ENCODE assay signal across 13 cellular contexts in the genomic region with DNA sequence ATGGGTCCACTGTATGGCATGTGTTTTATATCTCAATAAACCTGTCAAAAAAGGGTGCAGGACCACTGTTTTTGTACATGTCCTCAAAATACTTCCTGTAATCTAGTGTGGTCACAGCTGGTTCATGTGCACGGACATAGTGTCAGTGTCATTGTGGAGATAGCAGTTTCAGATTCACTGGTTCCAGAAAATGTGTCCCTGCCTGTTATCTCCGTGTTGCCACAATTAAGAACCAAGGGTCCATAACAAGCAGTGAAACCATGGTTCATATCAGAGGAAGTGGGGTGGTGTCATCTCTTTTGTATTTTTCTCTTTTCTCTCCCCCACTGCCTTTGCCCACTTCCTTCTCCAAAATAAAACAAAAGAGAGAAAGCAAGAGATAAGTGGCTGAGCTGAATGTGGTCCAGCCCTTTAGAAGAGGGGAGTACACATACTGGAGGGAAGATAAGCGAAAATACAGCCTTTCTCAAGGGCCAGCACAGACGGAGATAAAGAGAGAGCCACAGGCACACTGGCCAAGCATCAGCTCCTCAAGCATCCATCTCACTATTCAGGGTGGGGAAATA. TPM values are rescaled to one million over a fixed set of nuclear protein-coding genes. Genes with fewer than 3 reads are reported as not detected.
DNase-seq lines count a peak whose midpoint lies in the region; ATAC-seq, FAIRE-seq and TF ChIP-seq lines count a peak whose summit lies in the region.
"Had no signal": no experiment of that assay in that cellular context is flagged by ENCODE, and none has a peak within 500 bp of the region (broad histone marks: within the 10 kb centered on the region; RNA-seq: fewer than 3 reads in every experiment).

No MANE protein-coding gene starts in this region.

- CTCF ChIA-PET in CD8-positive, alpha-beta T cell (lab: Charles Lee) = interaction anchor here (0.5 to 0.6 kb wide), 2 partner anchors 47 to 547 kb away, joined by 3 to 4 read pairs; no protein-coding TSS in a partner anchor
- CTCF ChIA-PET in endothelial cell of umbilical vein (lab: Charles Lee) = no interaction called here

- no peaks in the 10 kb centered on the region for H3K9me3 Mint-ChIP-seq in CD8-positive, alpha-beta T cell
- H3K9me3 Mint-ChIP-seq: HFFc6 had no signal

- intact Hi-C loops in CD8-positive, alpha-beta T cell (cut with DNase I, micrococcal nuclease) = no loop called here
- intact Hi-C loops in endothelial cell of umbilical vein (cut with micrococcal nuclease) = no loop called here

- no peak overlapping the region for H2AFZ ChIP-seq in endothelial cell of umbilical vein (ENCODE audit: low read depth, low read length)
- H2AFZ ChIP-seq: PC-9 had no signal

- DNase-seq in CD8-positive, alpha-beta T cell = no peak
- DNase-seq in NB4 (ENCODE audit: low read depth) = peak; percentile 32
- no peak for DNase-seq in endothelial cell of umbilical vein (ENCODE audit: low read depth, low spot score)
- no peak for DNase-seq in kidney tubule cell (ENCODE audit: low spot score)
- DNase-seq in stimulated activated CD4-positive, alpha-beta T cell treated with anti-CD3 and anti-CD28 coated beads, Interleukin-4, amount 100 ng/mL, for 24 hours = no peak
- DNase-seq in GM13976 (ENCODE audit: low spot score) = no peak
- DNase-seq: HFFc6; PC-9; stimulated activated CD4-positive, alpha-beta T cell treated with anti-CD3 and anti-CD28 coated beads, Interleukin-2, amount 100 ng/mL, for 24 hours; stimulated activated naive CD4-positive, alpha-beta T cell treated with Interleukin-2 at 50 U/mL for 16 hours had no signal

- H3K27me3 Mint-ChIP-seq in CD8-positive, alpha-beta T cell (ENCODE audit: low read depth) = no peaks in the 10 kb centered on the region

- peaks cover 21% of the 10 kb centered on the region for H3K36me3 Mint-ChIP-seq in CD8-positive, alpha-beta T cell

- H3K36me3 ChIP-seq in CD8-positive, alpha-beta T cell (ENCODE audit: insufficient read depth, low read length) = no peaks in the 10 kb centered on the region
- H3K36me3 ChIP-seq in endothelial cell of umbilical vein (ENCODE audit: control insufficient read depth in 2 of 2, extremely low read depth in 1 of 2, insufficient read depth in 2 of 2, low read length in 2 of 2) = no peaks in the 10 kb centered on the region

- H3K9me1 ChIP-seq in endothelial cell of umbilical vein (replicated peaks; ENCODE audit: control insufficient read depth, extremely low read depth, insufficient read depth, low read length) = no peaks in the 10 kb centered on the region

- peaks cover 2% of the 10 kb centered on the region for H3K79me2 ChIP-seq in endothelial cell of umbilical vein (ENCODE audit: control insufficient read depth, insufficient read depth, low read length)

- peaks cover 24% of the 10 kb centered on the region for H3K4me1 ChIP-seq in CD8-positive, alpha-beta T cell (ENCODE audit: insufficient read depth, low read length)
- no peaks in the 10 kb centered on the region for H3K4me1 ChIP-seq in endothelial cell of umbilical vein (ENCODE audit: control insufficient read depth, extremely low read depth, insufficient read depth, low read length)

- H3K27me3 ChIP-seq in CD8-positive, alpha-beta T cell (ENCODE audit: insufficient read depth, low read length) = no peaks in the 10 kb centered on the region
- H3K27me3 ChIP-seq in endothelial cell of umbilical vein (ENCODE audit: control insufficient read depth in 2 of 2, insufficient read depth in 2 of 2, low read length in 2 of 2) = no peaks in the 10 kb centered on the region

- TF ChIP-seq POLR2A in NB4 (IDR thresholded peaks at IDR 0.05; ENCODE audit: extremely low read depth, insufficient read length) = no peak
- TF ChIP-seq POLR2A in endothelial cell of umbilical vein (IDR thresholded peaks at IDR 0.05; ENCODE audit: low read depth, low read length) = no peak

- no peaks in the 10 kb centered on the region for H3K9me3 ChIP-seq in CD8-positive, alpha-beta T cell (ENCODE audit: low read length)
- H3K9me3 ChIP-seq in endothelial cell of umbilical vein (replicated peaks; ENCODE audit: control insufficient read depth, insufficient read depth, low read length) = no peaks in the 10 kb centered on the region

- no peak overlapping the region for H3K4me3 ChIP-seq in CD8-positive, alpha-beta T cell (ENCODE audit: low read depth, low read length)
- no peak overlapping the region for H3K4me3 ChIP-seq in NB4 (ENCODE audit: low read depth, low read length)
- no peak overlapping the region for H3K4me3 ChIP-seq in endothelial cell of umbilical vein (replicated peaks in 1 of 3; ENCODE audit: insufficient read depth in 1 of 3, low read depth in 1 of 3, low read length in 3 of 3)
- H3K4me3 ChIP-seq: PC-9 had no signal

- no peak overlapping the region for H3K4me2 ChIP-seq in endothelial cell of umbilical vein (ENCODE audit: insufficient read depth, low read length)
- H3K4me2 ChIP-seq: PC-9 had no signal

- no TSS peak for BruUV-seq in endothelial cell of umbilical vein (replicated peaks; lab: Mats Ljungman, UMichigan)

- H3K4me3 Mint-ChIP-seq in CD8-positive, alpha-beta T cell = peak overlapping the region; percentile 56
- H3K4me3 Mint-ChIP-seq: HFFc6 had no signal

- FAIRE-seq in endothelial cell of umbilical vein (lab: Jason Lieb, UNC) = peak; percentile 42

- in situ Hi-C loops in GM13976 (cut with MboI; ENCODE audit: low sequenced_read_pairs, unreplicated experiment) = no loop called here

- dilution Hi-C loops in endothelial cell of umbilical vein (cut with MboI; ENCODE audit: extremely low pct_ligation_motif_present, low sequenced_read_pairs) = no loop called here

- peak overlapping the region; percentile 57 for H3K27ac Mint-ChIP-seq in CD8-positive, alpha-beta T cell
- H3K27ac Mint-ChIP-seq: HFFc6 had no signal

- POLR2A ChIA-PET in CD8-positive, alpha-beta T cell (lab: Charles Lee) = interaction anchor here (0.7 kb wide), 1 partner anchor 10 kb away, joined by 4 read pairs; no protein-coding TSS in a partner anchor
- POLR2A ChIA-PET in endothelial cell of umbilical vein (lab: Charles Lee) = no interaction called here

- peaks cover 50% of the 10 kb centered on the region for H3K4me1 Mint-ChIP-seq in CD8-positive, alpha-beta T cell (ENCODE audit: low read depth)

- no peak overlapping the region for H3K9ac ChIP-seq in endothelial cell of umbilical vein (replicated peaks; ENCODE audit: extremely low read depth, insufficient read depth, low read length)

- H3K27ac ChIP-seq in CD8-positive, alpha-beta T cell (ENCODE audit: low read depth, low read length) = no peak overlapping the region
- H3K27ac ChIP-seq in endothelial cell of umbilical vein (ENCODE audit: insufficient read depth, low read depth, low read length) = no peak overlapping the region
- H3K27ac ChIP-seq: C4-2B, PC-9 had no signal

- no peak for ATAC-seq in CD8-positive, alpha-beta T cell
- ATAC-seq in GM18868 (IDR thresholded peaks at IDR 0.05; ENCODE audit: unreplicated experiment) (peak; percentile 77), GM19035 (IDR thresholded peaks at IDR 0.05; ENCODE audit: unreplicated experiment) (no peak)

- no peaks in the 10 kb centered on the region for H4K20me1 ChIP-seq in endothelial cell of umbilical vein (replicated peaks; ENCODE audit: control insufficient read depth, extremely low read depth, insufficient read depth, low read length)

- no peak for TF ChIP-seq CTCF in CD8-positive, alpha-beta T cell (IDR thresholded peaks at IDR 0.05)
- TF ChIP-seq CTCF in NB4 (IDR thresholded peaks at IDR 0.05; ENCODE audit: low read depth, low read length) (no peak), endothelial cell of umbilical vein (IDR thresholded peaks at IDR 0.05; ENCODE audit: extremely low read depth in 1 of 2, insufficient read depth in 1 of 2, low read depth in 1 of 2, low read length in 2 of 2) (no peak), GM13976 (IDR thresholded peaks at IDR 0.05; ENCODE audit: borderline replicate concordance, control extremely low read depth, extremely low read depth, insufficient read depth, missing control alignments) (no peak)

TF ChIP-seq in endothelial cell of umbilical vein, 7 proteins besides CTCF, POLR2A, EP300 and RAD21:
- TF ChIP-seq POLR2AphosphoS5 (IDR thresholded peaks at IDR 0.05; ENCODE audit: insufficient read depth, low read depth, low read length) (no peak), JUN (IDR thresholded peaks at IDR 0.05; ENCODE audit: borderline replicate concordance, insufficient read depth, insufficient read length, low read depth) (no peak), GATA2 (IDR thresholded peaks at IDR 0.05; ENCODE audit: insufficient read depth, insufficient read length, low read depth, low read length) (no peak), MYC (IDR thresholded peaks at IDR 0.05; ENCODE audit: low read depth, low read length) (no peak), FOS (IDR thresholded peaks at IDR 0.05; ENCODE audit: borderline replicate concordance, insufficient read depth, low read length) (no peak), EZH2 (IDR thresholded peaks at IDR 0.05; ENCODE audit: borderline replicate concordance, low read depth, low read length, severe bottlenecking) (no peak)
- TF ChIP-seq, protein P1, sequence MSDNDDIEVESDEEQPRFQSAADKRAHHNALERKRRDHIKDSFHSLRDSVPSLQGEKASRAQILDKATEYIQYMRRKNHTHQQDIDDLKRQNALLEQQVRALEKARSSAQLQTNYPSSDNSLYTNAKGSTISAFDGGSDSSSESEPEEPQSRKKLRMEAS (IDR thresholded peaks at IDR 0.05; ENCODE audit: insufficient read depth, insufficient read length) = no peak
TF ChIP-seq in endothelial cell of umbilical vein: peak in this region for 0.

RNA-seq across cellular contexts. Expression of a gene that starts 51.2 kb away (rescaled TPM):
- total RNA-seq in CD8-positive, alpha-beta T cell = 10 to 100 TPM; 18.0 to 19.3 TPM
- total RNA-seq in endothelial cell of umbilical vein = 22.1 and 25.3 TPM in 2 replicates
- 6.6 and 8.7 TPM in 2 replicates for polyA plus RNA-seq in endothelial cell of umbilical vein
- polyA plus RNA-seq in endothelial cell of umbilical vein (2011; cell fraction: cytosol; rRNA removed) = 9.3 and 10.5 TPM in 2 replicates
- 16.3 and 17.1 TPM in 2 replicates for polyA plus RNA-seq in endothelial cell of umbilical vein (2011; cell fraction: nucleus; rRNA removed)
- 12.8 and 13.3 TPM in 2 replicates for polyA plus RNA-seq in endothelial cell of umbilical vein (2012)
- 31.9 and 42.7 TPM in 2 replicates for polyA minus RNA-seq in endothelial cell of umbilical vein
- polyA minus RNA-seq in endothelial cell of umbilical vein (2011; cell fraction: cytosol; rRNA and poly(A)+ RNA removed) = 55.8 TPM
- polyA minus RNA-seq in endothelial cell of umbilical vein (2011; cell fraction: nucleus; rRNA and poly(A)+ RNA removed) = 29.2 and 32.1 TPM in 2 replicates
